In genomic region chr11:46392421-46393230, GRCh38 we compare ENCODE assay signal across 8 cellular contexts. TPM values are rescaled to one million over a fixed set of nuclear protein-coding genes. Genes with fewer than 3 reads are reported as not detected.
DNase-seq lines count a peak whose midpoint lies in the region; ATAC-seq and TF ChIP-seq lines count a peak whose summit lies in the region.

No MANE protein-coding gene starts in this region.

- TF ChIP-seq EP300 in upper lobe of left lung (IDR thresholded peaks at IDR 0.05): no peak

- H3K4me1 Mint-ChIP-seq in T-cell (peaks cover 24 to 35% (median 30%) of the 10 kb centered on the region in 3 donors), progenitor cell of endocrine pancreas (ENCODE audit: low read depth) (peaks cover 19% of the 10 kb centered on the region)

- H3K4me3 ChIP-seq in AG04450 (ENCODE audit: low read depth, low read length): peak overlapping the region; percentile 48
- H3K4me3 ChIP-seq in adrenal gland: peak overlapping the region in 2 of 4 donors; percentile 22 to 61
- H3K4me3 ChIP-seq in upper lobe of left lung: peak overlapping the region in 3 of 4 donors; percentile 41 to 51 (median 49)

- ATAC-seq in GM19035 (IDR thresholded peaks at IDR 0.05; ENCODE audit: unreplicated experiment): peak; percentile 69
- peak; percentile 47 for ATAC-seq in HG03565 (IDR thresholded peaks at IDR 0.05; ENCODE audit: unreplicated experiment)
- ATAC-seq in T-cell (replicated peaks in 1 of 4): peak; percentile 82 to 87 (median 84)
- peak; percentile 92 for ATAC-seq in left cardiac atrium
- ATAC-seq in upper lobe of left lung (ENCODE audit: low FRiP score in 2 of 2): peak; percentile 93 to 94

- 2 to 8% (median 3%) methylated on average over 21 to 71 of the region's 71 CpGs for WGBS in adrenal gland, 4 donors
- 5 to 8% methylated on average over 10 to 35 of the region's 71 CpGs for WGBS in upper lobe of left lung, 2 donors

- H3K27me3 ChIP-seq in AG04450 (ENCODE audit: control insufficient read depth, insufficient read depth, low read length) (peaks cover 29% of the 10 kb centered on the region), adrenal gland (peaks cover 19% of the 10 kb centered on the region), upper lobe of left lung (peaks cover 0 to 48% (median 30%) of the 10 kb centered on the region in 4 donors)

- peak overlapping the region; percentile 57 to 81 (median 64) for H3K4me3 Mint-ChIP-seq in T-cell
- H3K4me3 Mint-ChIP-seq in progenitor cell of endocrine pancreas (ENCODE audit: low read depth): peak overlapping the region; percentile 75

- DNase-seq in AG04450 (ENCODE audit: low read depth, low spot score) (peak; percentile 48), T-cell (peak; percentile 25 to 78 (median 68)), adrenal gland (peak; percentile 91 to 94 (median 92)), left cardiac atrium (peak; percentile 89), progenitor cell of endocrine pancreas (ENCODE audit: low spot score, unreplicated experiment) (peak; percentile 86), upper lobe of left lung (peak; percentile 87 to 97)

- H3K9me3 ChIP-seq in AG04450 (ENCODE audit: control insufficient read depth, insufficient read depth, low read length): peaks cover 4% of the 10 kb centered on the region; the same call in 1 of the 2 replicates
- H3K9me3 ChIP-seq in adrenal gland (replicated peaks in 1 of 3): no peaks in the 10 kb centered on the region
- no peaks in the 10 kb centered on the region for H3K9me3 ChIP-seq in upper lobe of left lung

- intact Hi-C loops in adrenal gland (cut with DNase I): loop anchor here in 1 of 2 donors (10.0 kb wide), 1 partner anchor 72 kb away; no protein-coding TSS in a partner anchor
- intact Hi-C loops in left cardiac atrium (cut with DNase I): no loop called here

- H3K27ac ChIP-seq in AG04450 (ENCODE audit: low read depth, low read length): no peak overlapping the region
- H3K27ac ChIP-seq in adrenal gland: no peak overlapping the region
- H3K27ac ChIP-seq in upper lobe of left lung: no peak overlapping the region

- H3K4me1 ChIP-seq in adrenal gland (replicated peaks in 1 of 2) (peaks cover 19 to 40% of the 10 kb centered on the region in 2 donors), upper lobe of left lung (peaks cover 29 to 46% (median 40%) of the 10 kb centered on the region in 4 donors)

- POLR2A ChIA-PET in AG04450 (lab: Yijun Ruan, JAX): interaction anchor here (0.5 to 1.2 kb wide), 6 partner anchors 12 to 154 kb away, joined by 3 to 6 read pairs (median 4); partner anchors contain the start of genes DGKZ and MDK
- POLR2A ChIA-PET in T-cell (lab: Charles Lee): interaction anchor here in 1 of 2 donors (0.5 to 0.6 kb wide), 2 partner anchors 114 to 154 kb away, joined by 3 to 6 read pairs; no protein-coding TSS in a partner anchor

- TF ChIP-seq POLR2A in adrenal gland (IDR thresholded peaks at IDR 0.05) (no peak), upper lobe of left lung (IDR thresholded peaks at IDR 0.05) (no peak)

- H3K27me3 Mint-ChIP-seq in T-cell (peaks cover 16 to 37% of the 10 kb centered on the region in 2 donors), progenitor cell of endocrine pancreas (peaks cover 39% of the 10 kb centered on the region)

- CTCF ChIA-PET in AG04450 (lab: Charles Lee): interaction anchor here (0.5 to 2.0 kb wide), 14 partner anchors 9 to 270 kb away, joined by 3 to 17 read pairs (median 4); no protein-coding TSS in a partner anchor
- CTCF ChIA-PET in T-cell (lab: Charles Lee): interaction anchor here (0.7 to 1.1 kb wide), 4 partner anchors 40 to 855 kb away, joined by 3 read pairs; no protein-coding TSS in a partner anchor

- peaks cover 13% of the 10 kb centered on the region for H3K36me3 Mint-ChIP-seq in T-cell
- H3K36me3 Mint-ChIP-seq in progenitor cell of endocrine pancreas (ENCODE audit: insufficient read depth): peaks cover 2% of the 10 kb centered on the region

- no peak overlapping the region for H3K27ac Mint-ChIP-seq in T-cell
- H3K27ac Mint-ChIP-seq in progenitor cell of endocrine pancreas: peak overlapping the region; percentile 68

- H3K36me3 ChIP-seq in adrenal gland (replicated peaks in 1 of 2): peaks cover 0 to 15% of the 10 kb centered on the region in 2 donors
- H3K36me3 ChIP-seq in upper lobe of left lung: peaks cover 0 to 14% (median 12%) of the 10 kb centered on the region in 4 donors

- no peak for TF ChIP-seq CTCF in AG04450 (IDR thresholded peaks at IDR 0.05; ENCODE audit: low read depth, low read length)
- peak in 1 of 6 experiments; percentile 1 for TF ChIP-seq CTCF in adrenal gland (IDR thresholded peaks at IDR 0.05)
- TF ChIP-seq CTCF in progenitor cell of endocrine pancreas (IDR thresholded peaks at IDR 0.05; ENCODE audit: unreplicated experiment): no peak
- no peak for TF ChIP-seq CTCF in upper lobe of left lung (IDR thresholded peaks at IDR 0.05)

- H3K9me3 Mint-ChIP-seq in T-cell (no peaks in the 10 kb centered on the region), progenitor cell of endocrine pancreas (ENCODE audit: low read depth) (no peaks in the 10 kb centered on the region)

RNA-seq across cellular contexts. Expression of gene CHRM4, which starts 1.1 kb away (rescaled TPM):
- polyA plus RNA-seq in AG04450 (2011; rRNA removed) (0.11 TPM in 1 of 2 replicates, not detected in the other), adrenal gland (under 1 TPM in 2 of 3 donors, not detected in 1; 0.32 to 0.38 TPM)
- polyA minus RNA-seq in AG04450 (2011; rRNA and poly(A)+ RNA removed): not detected in 2 replicates
- total RNA-seq in T-cell (1 to 10 TPM in 2 of 5 donors, under 1 TPM in 2, not detected in 1; 0.18 to 3.9 (median 1.5) TPM), adrenal gland (under 1 TPM in 3 of 8 donors, not detected in 5; 0.14 to 0.81 (median 0.51) TPM), left cardiac atrium (under 1 TPM in 1 of 2 donors, not detected in 1; 0.21 TPM), progenitor cell of endocrine pancreas (0.51 and 0.81 TPM in 2 replicates), upper lobe of left lung (1 to 10 TPM in 1 of 6 donors, under 1 TPM in 3, not detected in 2; 0.34 to 1.4 (median 0.53) TPM)

RNA-seq across cellular contexts. Expression of gene MDK, which starts 11.2 kb away (rescaled TPM):
- 445 and 578 TPM in 2 replicates for polyA plus RNA-seq in AG04450 (2011; rRNA removed)
- 66.6 and 91.2 TPM in 2 replicates for polyA minus RNA-seq in AG04450 (2011; rRNA and poly(A)+ RNA removed)
- total RNA-seq in T-cell: 1 to 10 TPM; 5.8 to 8.6 (median 8.3) TPM
- 100 to 1,000 TPM in 6 of 8 donors, 10 to 100 TPM in 2; 73.4 to 358 (median 128) TPM for total RNA-seq in adrenal gland
- 100 to 1,000 TPM in 1 of 3 donors, 10 to 100 TPM in 2; 88.8 to 128 (median 94.0) TPM for polyA plus RNA-seq in adrenal gland
- 10 to 100 TPM; 11.0 to 15.2 TPM for total RNA-seq in left cardiac atrium
- 1,921 and 2,040 TPM in 2 replicates for total RNA-seq in progenitor cell of endocrine pancreas
- total RNA-seq in upper lobe of left lung: 10 to 100 TPM in 5 of 6 donors, not detected in 1; 14.3 to 44.8 (median 34.1) TPM

RNA-seq across cellular contexts. Expression of gene DGKZ, which starts 45.4 kb away (rescaled TPM):
- 15.8 and 23.2 TPM in 2 replicates for polyA plus RNA-seq in AG04450 (2011; rRNA removed)
- 28.1 and 32.6 TPM in 2 replicates for polyA minus RNA-seq in AG04450 (2011; rRNA and poly(A)+ RNA removed)
- 100 to 1,000 TPM; 235 to 318 (median 251) TPM for total RNA-seq in T-cell
- 10 to 100 TPM; 32.6 to 63.4 (median 44.0) TPM for total RNA-seq in adrenal gland
- polyA plus RNA-seq in adrenal gland: 100 to 1,000 TPM in 1 of 3 donors, 10 to 100 TPM in 2; 12.4 to 160 (median 57.0) TPM
- total RNA-seq in left cardiac atrium: 10 to 100 TPM; 80.2 to 91.8 TPM
- total RNA-seq in progenitor cell of endocrine pancreas: 55.1 and 58.3 TPM in 2 replicates
- 100 to 1,000 TPM in 2 of 6 donors, 10 to 100 TPM in 4; 55.1 to 145 (median 65.5) TPM for total RNA-seq in upper lobe of left lung
